ENCODE assay signal across 24 cellular contexts in the genomic region with DNA sequence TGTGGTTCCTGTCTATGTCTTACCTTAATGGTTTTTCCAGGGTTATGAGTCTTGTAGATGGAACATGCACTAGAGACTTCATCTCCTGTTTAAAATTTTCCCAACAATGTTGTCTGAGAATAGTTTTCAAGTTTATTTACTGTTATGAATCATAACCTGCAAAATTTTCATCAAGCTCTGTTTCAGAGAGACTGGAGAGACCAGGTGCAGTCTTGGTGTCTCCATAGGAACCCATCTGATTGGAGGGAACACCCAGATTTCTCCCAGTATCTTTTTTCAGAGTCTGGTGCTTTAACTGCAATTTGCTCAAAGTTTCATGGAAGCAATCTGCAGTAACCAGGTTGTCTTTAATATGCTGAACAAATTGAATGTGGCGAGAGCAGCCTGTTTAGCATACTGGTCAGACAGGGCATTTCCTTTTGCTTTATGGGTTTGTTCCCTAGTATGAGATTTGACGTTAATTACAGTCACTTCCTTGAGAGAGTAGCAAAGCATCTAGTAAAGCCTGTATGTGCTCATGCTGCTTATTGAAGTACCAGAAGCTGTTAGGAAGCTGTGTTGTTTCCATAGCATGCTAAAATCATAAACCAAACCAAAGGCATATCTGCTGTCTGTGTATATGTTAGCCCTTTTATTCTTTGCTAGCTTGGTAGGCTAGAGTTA.
DNase-seq lines count a peak whose midpoint lies in the region; ATAC-seq and TF ChIP-seq lines count a peak whose summit lies in the region.
"Had no signal": no experiment of that assay in that cellular context is flagged by ENCODE, and none has a peak within 500 bp of the region (broad histone marks: within the 10 kb centered on the region; RNA-seq: fewer than 3 reads in every experiment).

No MANE protein-coding gene starts in this region.

- peak in 2 of 3 experiments; percentile 17 to 53 for DNase-seq in NCI-H1417 (lab: John Stamatoyannopoulos, UW)
- no peak for DNase-seq in NCI-H1417 treated with DMSO at 0.1 percent for 48 hours (lab: John Stamatoyannopoulos, UW)
- DNase-seq in astrocyte of the spinal cord (ENCODE audit: low read depth, low spot score), result peak; percentile 2
- no peak for DNase-seq in memory B cell (ENCODE audit: low spot score in 2 of 2)
- no peak for DNase-seq in GM03348 (ENCODE audit: low spot score)
- DNase-seq in HK-2 (ENCODE audit: unreplicated experiment), result no peak
- no peak for DNase-seq in T-helper 2 cell treated with Interferon-gamma antibody and Interleukin-4, amounts not matched to agents 5 μg/mL and 100 μg/mL, for 36 hours (ENCODE audit: low spot score)
- DNase-seq: 8988T; activated CD4-positive, alpha-beta T cell treated with anti-CD3 and anti-CD28 coated beads for 4 hours; activated CD8-positive, alpha-beta memory T cell treated with anti-CD3 and anti-CD28 coated beads, Interleukin-2, amount 50 U/mL, for 48 hours; activated gamma-delta T cell; AML-193; aorta; endodermal cell; HCEC 1CT; head of caudate nucleus; left ventricle myocardium inferior; NCI-H1436; NCI-H774; OCI-M1; SHP77; stimulated activated CD4-positive, alpha-beta T cell treated with anti-CD3 and anti-CD28 coated beads, Interleukin-2, amount 100 ng/mL, for 48 hours had no signal

- CTCF ChIA-PET in HEK293 (lab: Yijun Ruan, JAX), result no interaction called here

- H3K27ac Mint-ChIP-seq in memory B cell, result peak overlapping the region; percentile 73
- H3K27ac Mint-ChIP-seq in T-helper 2 cell treated with Interferon-gamma antibody and Interleukin-4, amounts not matched to agents 5 μg/mL and 100 μg/mL, for 36 hours, result no peak overlapping the region
- H3K27ac Mint-ChIP-seq: endodermal cell had no signal

- H3K4me3 ChIP-seq in HEK293 (ENCODE audit: low read depth, low read length) (no peak overlapping the region), astrocyte of the spinal cord (ENCODE audit: low read depth, low read length) (no peak overlapping the region)
- H3K4me3 ChIP-seq: left ventricle myocardium inferior, smooth muscle cell had no signal

- H3K27me3 Mint-ChIP-seq in memory B cell, result no peaks in the 10 kb centered on the region
- H3K27me3 Mint-ChIP-seq in T-helper 2 cell treated with Interferon-gamma antibody and Interleukin-4, amounts not matched to agents 5 μg/mL and 100 μg/mL, for 36 hours (ENCODE audit: low read depth), result no peaks in the 10 kb centered on the region

- POLR2A ChIA-PET in HEK293 (lab: Yijun Ruan, JAX), result no interaction called here

- H3K9me3 ChIP-seq in HEK293 (ENCODE audit: control insufficient read depth, insufficient read depth, low read depth, low read length), result no peaks in the 10 kb centered on the region
- H3K9me3 ChIP-seq: left ventricle myocardium inferior had no signal

- no peaks in the 10 kb centered on the region for H3K36me3 ChIP-seq in HEK293 (ENCODE audit: control insufficient read depth in 2 of 2, insufficient read depth in 1 of 2, low read length in 2 of 2)
- H3K36me3 ChIP-seq: left ventricle myocardium inferior had no signal

- no peak for TF ChIP-seq CTCF in HEK293 (tag by site-specific recombination; IDR thresholded peaks at IDR 0.05)
- no peak for TF ChIP-seq CTCF in astrocyte of the spinal cord (IDR thresholded peaks at IDR 0.05; ENCODE audit: low read depth, low read length)

- H3K4me1 Mint-ChIP-seq in memory B cell, result peaks cover 33% of the 10 kb centered on the region
- H3K4me1 Mint-ChIP-seq in T-helper 2 cell treated with Interferon-gamma antibody and Interleukin-4, amounts not matched to agents 5 μg/mL and 100 μg/mL, for 36 hours (ENCODE audit: low read depth), result peaks cover 8% of the 10 kb centered on the region
- H3K4me1 Mint-ChIP-seq: endodermal cell had no signal

- H3K27ac ChIP-seq in HEK293 (ENCODE audit: extremely low read depth, low read depth, low read length), result no peak overlapping the region
- H3K27ac ChIP-seq: left ventricle myocardium inferior had no signal

- no peaks in the 10 kb centered on the region for H3K4me1 ChIP-seq in HEK293 (ENCODE audit: control insufficient read depth, insufficient read depth, low read length)
- H3K4me1 ChIP-seq: left ventricle myocardium inferior had no signal

- no peaks in the 10 kb centered on the region for H3K9me3 Mint-ChIP-seq in memory B cell
- H3K9me3 Mint-ChIP-seq in T-helper 2 cell treated with Interferon-gamma antibody and Interleukin-4, amounts not matched to agents 5 μg/mL and 100 μg/mL, for 36 hours, result no peaks in the 10 kb centered on the region
- H3K9me3 Mint-ChIP-seq: endodermal cell had no signal

- H3K4me3 Mint-ChIP-seq in memory B cell, result no peak overlapping the region
- H3K4me3 Mint-ChIP-seq in T-helper 2 cell treated with Interferon-gamma antibody and Interleukin-4, amounts not matched to agents 5 μg/mL and 100 μg/mL, for 36 hours, result no peak overlapping the region
- H3K4me3 Mint-ChIP-seq: endodermal cell had no signal

- H3K36me3 Mint-ChIP-seq in memory B cell, result no peaks in the 10 kb centered on the region
- H3K36me3 Mint-ChIP-seq in T-helper 2 cell treated with Interferon-gamma antibody and Interleukin-4, amounts not matched to agents 5 μg/mL and 100 μg/mL, for 36 hours (ENCODE audit: low read depth), result no peaks in the 10 kb centered on the region

- ATAC-seq in memory B cell (ENCODE audit: low read depth), result peak; percentile 72

- in situ Hi-C loops in astrocyte of the spinal cord (cut with HindIII; ENCODE audit: low sequenced_read_pairs), result no loop called here

TF ChIP-seq in HEK293, 187 proteins besides CTCF, POLR2A, EP300 and RAD21:
- TF ChIP-seq TCF7L2 (IDR thresholded peaks at IDR 0.05; ENCODE audit: borderline replicate concordance, low read depth, low read length) (0 out of 2 replicates have a peak, but pooled peaks have one; percentile 21), ZNF112 (tag by site-specific recombination; IDR thresholded peaks at IDR 0.05) (no peak), ZNF169 (tag by site-specific recombination; IDR thresholded peaks at IDR 0.05) (no peak), ZNF544 (tag by site-specific recombination; IDR thresholded peaks at IDR 0.05) (no peak), GLI2 (tag by site-specific recombination; IDR thresholded peaks at IDR 0.05; ENCODE audit: borderline replicate concordance, low read depth) (no peak)

Comparison
In these comparisons a context has a peak if more than half of its experiments do, and no peak if none do; other contexts are left out.
1. DNase-seq: peak in NCI-H1417 (2 of 3) and astrocyte of the spinal cord (single experiment); none in NCI-H1417 treated with DMSO at 0.1 percent for 48 hours (single experiment), memory B cell (0 of 2), GM03348 (single experiment), HK-2 (single experiment) and T-helper 2 cell treated with Interferon-gamma antibody and Interleukin-4, amounts not matched to agents 5 μg/mL and 100 μg/mL, for 36 hours (single experiment).